In genomic region chr20:49965781-49966304, GRCh38 we compare ENCODE assay signal across 1 cellular context.
TF ChIP-seq lines count a peak whose summit lies in the region.

No MANE protein-coding gene starts in this region.

TF ChIP-seq in HepG2, 621 proteins besides CTCF, POLR2A, EP300 and RAD21 (continued from another document):
- TF ChIP-seq ZBTB46 (CRISPR knock-in tag; IDR thresholded peaks at IDR 0.05; ENCODE audit: borderline replicate concordance) (no peak), UBTF (CRISPR knock-in tag; IDR thresholded peaks at IDR 0.05) (no peak)
